In genomic region chr20:19735446-19735845, GRCh38 we compare ENCODE assay signal across 9 cellular contexts. TPM values are rescaled to one million over a fixed set of nuclear protein-coding genes. Genes with fewer than 3 reads are reported as not detected.
DNase-seq lines count a peak whose midpoint lies in the region; ATAC-seq and TF ChIP-seq lines count a peak whose summit lies in the region.
"Had no signal": no experiment of that assay in that cellular context is flagged by ENCODE, and none has a peak within 500 bp of the region (broad histone marks: within the 10 kb centered on the region; RNA-seq: fewer than 3 reads in every experiment).

No MANE protein-coding gene starts in this region.

- H3K4me3 Mint-ChIP-seq in activated B cell treated with CpG ODN at 0.5 μM for 24 hours: no peak overlapping the region

- 10% methylated on average over 6 of the region's 6 CpGs for WGBS in prostate gland

- peaks cover 24% of the 10 kb centered on the region for H3K4me1 ChIP-seq in Loucy (ENCODE audit: insufficient read depth, low read length, poor library complexity, severe bottlenecking)
- H3K4me1 ChIP-seq in prostate gland (replicated peaks): no peaks in the 10 kb centered on the region

- peaks cover 6% of the 10 kb centered on the region for H3K27me3 Mint-ChIP-seq in activated B cell treated with CpG ODN at 0.5 μM for 24 hours

- no peaks in the 10 kb centered on the region for H3F3A ChIP-seq in Loucy (ENCODE audit: low read depth)

- H3K9me2 ChIP-seq in Loucy (replicated peaks; ENCODE audit: low read depth, low read length): no peaks in the 10 kb centered on the region

- CTCF ChIA-PET in activated B cell treated with CpG ODN at 0.5 μM for 24 hours (lab: Charles Lee): interaction anchor here (1.4 kb wide), 1 partner anchor 29 kb away, joined by 5 read pairs; no protein-coding TSS in a partner anchor

- intact Hi-C loops in activated B cell treated with CpG ODN at 0.5 μM for 24 hours (cut with micrococcal nuclease) (loop anchor here (2.0 kb wide), 2 partner anchors 29 to 43 kb away; no protein-coding TSS in a partner anchor), cardiac septum (cut with DNase I) (loop anchor here (2.0 kb wide), 1 partner anchor 21 kb away; no protein-coding TSS in a partner anchor), prostate gland (cut with DNase I) (no loop called here)

- H3K4me2 ChIP-seq in Loucy (ENCODE audit: low read depth, low read length, poor library complexity, severe bottlenecking): peak overlapping the region; percentile 60

- peak overlapping the region; percentile 67; the same call in 1 of the 2 replicates for H2AFZ ChIP-seq in Loucy (ENCODE audit: low read length)

- no peaks in the 10 kb centered on the region for H3K9me3 Mint-ChIP-seq in activated B cell treated with CpG ODN at 0.5 μM for 24 hours

- no peak overlapping the region for H3K27ac ChIP-seq in prostate gland

- ATAC-seq in activated B cell treated with CpG ODN at 0.5 μM for 24 hours (ENCODE audit: low read depth) (peak; percentile 95), HG03457 (IDR thresholded peaks at IDR 0.05; ENCODE audit: unreplicated experiment) (no peak), HG03025 (IDR thresholded peaks at IDR 0.05; ENCODE audit: low FRiP score, unreplicated experiment) (no peak)
- ATAC-seq: K562 had no signal

- H4K20me1 ChIP-seq in Loucy (ENCODE audit: insufficient read depth, low read length, poor library complexity, severe bottlenecking): no peaks in the 10 kb centered on the region

- peaks cover 12% of the 10 kb centered on the region for H3K4me1 Mint-ChIP-seq in activated B cell treated with CpG ODN at 0.5 μM for 24 hours

- DNase-seq in Daoy (ENCODE audit: low read depth) (peak; percentile 87), activated B cell treated with CpG ODN at 0.5 μM for 24 hours (no peak), cardiac septum (ENCODE audit: low spot score) (peak; percentile 83), prostate gland (ENCODE audit: low spot score) (peak; percentile 15)
- DNase-seq in central memory CD4-positive, alpha-beta T cell: no peak

- H3K36me3 ChIP-seq in Loucy (ENCODE audit: insufficient read depth, low read length) (no peaks in the 10 kb centered on the region), prostate gland (no peaks in the 10 kb centered on the region)

- no peak for TF ChIP-seq CTCF in Loucy (conservative IDR thresholded peaks at IDR 0.05; ENCODE audit: low read length)
- TF ChIP-seq CTCF in activated B cell treated with CpG ODN at 0.5 μM for 24 hours (IDR thresholded peaks at IDR 0.05): no peak
- TF ChIP-seq CTCF in prostate gland (IDR thresholded peaks at IDR 0.05): no peak

- H3K27ac Mint-ChIP-seq in activated B cell treated with CpG ODN at 0.5 μM for 24 hours: no peak overlapping the region

- peak overlapping the region; percentile 45 for H3K4me3 ChIP-seq in Loucy (ENCODE audit: low read length, poor library complexity, severe bottlenecking)
- H3K4me3 ChIP-seq in prostate gland: no peak overlapping the region
- H3K4me3 ChIP-seq: K562 had no signal

- no peaks in the 10 kb centered on the region for H3K79me2 ChIP-seq in Loucy (ENCODE audit: insufficient read depth, low read length)

- no peaks in the 10 kb centered on the region for H3K36me3 Mint-ChIP-seq in activated B cell treated with CpG ODN at 0.5 μM for 24 hours (ENCODE audit: low read depth)

- peak overlapping the region; percentile 60 for H3K9ac ChIP-seq in Loucy (ENCODE audit: low read depth, low read length, poor library complexity, severe bottlenecking)

- H3K27me3 ChIP-seq in Loucy (ENCODE audit: insufficient read depth, low read length, poor library complexity, severe bottlenecking): no peaks in the 10 kb centered on the region
- no peaks in the 10 kb centered on the region for H3K27me3 ChIP-seq in prostate gland (replicated peaks; ENCODE audit: insufficient read depth)

- TF ChIP-seq POLR2A in prostate gland (IDR thresholded peaks at IDR 0.05): no peak

- POLR2A ChIA-PET in activated B cell treated with CpG ODN at 0.5 μM for 24 hours (lab: Charles Lee): no interaction called here

- H3K9me3 ChIP-seq in Loucy (ENCODE audit: insufficient read depth, low read depth, low read length): no peaks in the 10 kb centered on the region
- H3K9me3 ChIP-seq in prostate gland: no peaks in the 10 kb centered on the region

RNA-seq across cellular contexts. Expression of gene RIN2, which starts 22.6 kb away (rescaled TPM):
- total RNA-seq in Daoy (2014; rRNA removed; shearing (Covaris generic)): 10.6 and 18.4 TPM in 2 replicates
- total RNA-seq in activated B cell treated with CpG ODN at 0.5 μM for 24 hours (0.46 and 0.75 TPM in 2 replicates), cardiac septum (63.9 TPM), prostate gland (10 to 100 TPM; 50.4 to 77.9 TPM)

Comparison
In these comparisons a context has a peak if more than half of its experiments do, and no peak if none do; other contexts are left out.
1. DNase-seq: peak in Daoy (single experiment), cardiac septum (single experiment) and prostate gland (single experiment); none in activated B cell treated with CpG ODN at 0.5 μM for 24 hours (single experiment) and central memory CD4-positive, alpha-beta T cell (single experiment).